In genomic region chr4:7384929-7385890, GRCh38 we compare ENCODE assay signal across 21 cellular contexts. TPM values are rescaled to one million over a fixed set of nuclear protein-coding genes. Genes with fewer than 3 reads are reported as not detected.
DNase-seq lines count a peak whose midpoint lies in the region; ATAC-seq and TF ChIP-seq lines count a peak whose summit lies in the region.
"Had no signal": no experiment of that assay in that cellular context is flagged by ENCODE, and none has a peak within 500 bp of the region (broad histone marks: within the 10 kb centered on the region; RNA-seq: fewer than 3 reads in every experiment).

No MANE protein-coding gene starts in this region.

- intact Hi-C loops in testis (cut with DNase I; ENCODE audit: low total_unique reads): no loop called here

- CTCF ChIA-PET in activated CD8-positive, alpha-beta memory T cell treated with anti-CD3 and anti-CD28 coated beads, Interleukin-2, amount 10 ng/mL, durations not matched to agents 7 days and 5 days (lab: Charles Lee): no interaction called here

- H3K27me3 Mint-ChIP-seq in activated CD8-positive, alpha-beta memory T cell treated with anti-CD3 and anti-CD28 coated beads, Interleukin-2, amount 10 ng/mL, durations not matched to agents 7 days and 5 days: no peaks in the 10 kb centered on the region

- H3K4me2 ChIP-seq in mesenchymal stem cell (ENCODE audit: low read length, poor library complexity, severe bottlenecking): no peak overlapping the region

- no peak overlapping the region for H2BK5ac ChIP-seq in mesenchymal stem cell (ENCODE audit: low read depth, low read length, poor library complexity, severe bottlenecking)

- no peak overlapping the region for H3K18ac ChIP-seq in mesenchymal stem cell (ENCODE audit: low read depth in 1 of 2, low read length in 2 of 2)

- no peak overlapping the region for H4K91ac ChIP-seq in mesenchymal stem cell (ENCODE audit: low read length)

- no peak overlapping the region for H3K23ac ChIP-seq in mesenchymal stem cell (ENCODE audit: low read length in 2 of 2)

- H3K36me3 Mint-ChIP-seq in activated CD8-positive, alpha-beta memory T cell treated with anti-CD3 and anti-CD28 coated beads, Interleukin-2, amount 10 ng/mL, durations not matched to agents 7 days and 5 days: no peaks in the 10 kb centered on the region
- H3K36me3 Mint-ChIP-seq: activated naive CD8-positive, alpha-beta T cell treated with anti-CD3 and anti-CD28 coated beads for 36 hours had no signal

- no peaks in the 10 kb centered on the region for H3K79me1 ChIP-seq in mesenchymal stem cell (replicated peaks; ENCODE audit: low read length, poor library complexity, severe bottlenecking)

- DNase-seq in activated CD8-positive, alpha-beta memory T cell treated with anti-CD3 and anti-CD28 coated beads, Interleukin-2, amount 10 ng/mL, durations not matched to agents 7 days and 5 days: peak; percentile 31
- DNase-seq in activated CD8-positive, alpha-beta memory T cell treated with anti-CD3 and anti-CD28 coated beads, Interleukin-2, amount 50 U/mL, for 48 hours: no peak
- DNase-seq in NCI-H69 (lab: John Stamatoyannopoulos, UW): peak; percentile 9
- peak; percentile 39 for DNase-seq in left lobe of liver (ENCODE audit: low spot score)
- DNase-seq in testis: peak; percentile 6
- no peak for DNase-seq in mesenchymal stem cell
- DNase-seq in HAP-1 (ENCODE audit: low spot score in 2 of 2): no peak
- DNase-seq: activated CD8-positive, alpha-beta T cell treated with anti-CD3 and anti-CD28 coated beads, Interleukin-2, amount 10 ng/mL, durations not matched to agents 7 days and 5 days; activated naive CD8-positive, alpha-beta T cell treated with anti-CD3 and anti-CD28 coated beads for 36 hours; C1 segment of cervical spinal cord; Calu3; NCI-H1694; NK-92 treated with Interleukin-12 subunit alpha and Interleukin-12 subunit beta, amount 100 ng/mL, for 24 hours; stimulated activated CD4-positive, alpha-beta T cell treated with anti-CD3 and anti-CD28 coated beads, Interleukin-12 subunit alpha, Interleukin-12 subunit beta, amount 100 ng/mL, for 4 hours had no signal

- no peak overlapping the region for H3K4ac ChIP-seq in mesenchymal stem cell (ENCODE audit: low read depth in 1 of 2, low read length in 2 of 2)

- H2AK5ac ChIP-seq in mesenchymal stem cell (ENCODE audit: low read length, severe bottlenecking): no peak overlapping the region

- in situ Hi-C loops in HAP-1 (cut with MboI; ENCODE audit: low sequenced_read_pairs): no loop called here

- H3K4me1 Mint-ChIP-seq in activated CD8-positive, alpha-beta memory T cell treated with anti-CD3 and anti-CD28 coated beads, Interleukin-2, amount 10 ng/mL, durations not matched to agents 7 days and 5 days: no peaks in the 10 kb centered on the region
- H3K4me1 Mint-ChIP-seq: activated naive CD8-positive, alpha-beta T cell treated with anti-CD3 and anti-CD28 coated beads for 36 hours had no signal

- H3K27me3 ChIP-seq in testis (no peaks in the 10 kb centered on the region), mesenchymal stem cell (ENCODE audit: control insufficient read depth in 1 of 2, insufficient read depth in 1 of 2, low read length in 2 of 2) (peaks cover 18 to 35% of the 10 kb centered on the region in 2 experiments), HAP-1 (ENCODE audit: low read depth) (no peaks in the 10 kb centered on the region)
- H3K27me3 ChIP-seq: neutrophil had no signal

- H3K9me3 Mint-ChIP-seq in activated CD8-positive, alpha-beta memory T cell treated with anti-CD3 and anti-CD28 coated beads, Interleukin-2, amount 10 ng/mL, durations not matched to agents 7 days and 5 days (ENCODE audit: low read depth): peaks cover 13% of the 10 kb centered on the region

- H3K4me3 ChIP-seq in testis (no peak overlapping the region), mesenchymal stem cell (ENCODE audit: insufficient read depth in 1 of 2, low read depth in 1 of 2, low read length in 2 of 2) (no peak overlapping the region), HAP-1 (no peak overlapping the region)

- no peak overlapping the region for H3K27ac ChIP-seq in testis
- no peak overlapping the region for H3K27ac ChIP-seq in mesenchymal stem cell (ENCODE audit: low read length, poor library complexity, severe bottlenecking)
- H3K27ac ChIP-seq: neutrophil had no signal

- no peak overlapping the region for H2BK12ac ChIP-seq in mesenchymal stem cell (ENCODE audit: low read length in 2 of 2)

- H3K9me3 ChIP-seq in testis (no peaks in the 10 kb centered on the region), mesenchymal stem cell (ENCODE audit: control insufficient read depth, low read length) (no peaks in the 10 kb centered on the region), HAP-1 (no peaks in the 10 kb centered on the region)
- H3K9me3 ChIP-seq: neutrophil had no signal

- no peak overlapping the region for H3K14ac ChIP-seq in mesenchymal stem cell (ENCODE audit: low read length in 2 of 2)

- TF ChIP-seq CTCF in testis (IDR thresholded peaks at IDR 0.05): no peak

- H3K27ac Mint-ChIP-seq in activated CD8-positive, alpha-beta memory T cell treated with anti-CD3 and anti-CD28 coated beads, Interleukin-2, amount 10 ng/mL, durations not matched to agents 7 days and 5 days: no peak overlapping the region
- H3K27ac Mint-ChIP-seq: activated CD8-positive, alpha-beta T cell treated with anti-CD3 and anti-CD28 coated beads, Interleukin-2, amount 10 ng/mL, durations not matched to agents 7 days and 5 days; activated naive CD8-positive, alpha-beta T cell treated with anti-CD3 and anti-CD28 coated beads for 36 hours; activated T-helper 1 cell treated with anti-CD3 and anti-CD28 coated beads, Interleukin-12 subunit alpha, Interleukin-12 subunit beta, Interleukin-2, Interleukin-4 antibody, amounts not matched to agents 30 ng/mL and 10 ng/mL and 1 ng/mL, durations not matched to agents 14 hours and 24 hours and 36 hours; T-helper 2 cell treated with Interferon-gamma antibody and Interleukin-4, amounts not matched to agents 5 μg/mL and 100 μg/mL, for 36 hours had no signal

- H2BK15ac ChIP-seq in mesenchymal stem cell (ENCODE audit: low read depth, poor library complexity, severe bottlenecking): no peak overlapping the region

- H3K36me3 ChIP-seq in testis (ENCODE audit: low read depth, missing control alignments) (no peaks in the 10 kb centered on the region), mesenchymal stem cell (ENCODE audit: control insufficient read depth in 1 of 2, insufficient read depth in 2 of 2, low read depth in 1 of 2, low read length in 2 of 2) (no peaks in the 10 kb centered on the region), HAP-1 (replicated peaks) (no peaks in the 10 kb centered on the region)
- H3K36me3 ChIP-seq: neutrophil had no signal

- H3K9ac ChIP-seq in mesenchymal stem cell (ENCODE audit: low read length): no peak overlapping the region

- no peak for TF ChIP-seq POLR2A in testis (IDR thresholded peaks at IDR 0.05)

- H2BK120ac ChIP-seq in mesenchymal stem cell (ENCODE audit: low read depth, low read length): no peak overlapping the region

- WGBS in testis, 2 donors: 70 to 80% methylated on average over 5 to 12 of the region's 12 CpGs
- 82% methylated on average over 12 of the region's 12 CpGs for WGBS in mesenchymal stem cell

- H2AFZ ChIP-seq in mesenchymal stem cell (ENCODE audit: low read depth, low read length): no peak overlapping the region

- no peak overlapping the region for H4K8ac ChIP-seq in mesenchymal stem cell (ENCODE audit: low read length)

- no peak for ATAC-seq in activated CD8-positive, alpha-beta memory T cell treated with anti-CD3 and anti-CD28 coated beads, Interleukin-2, amount 10 ng/mL, durations not matched to agents 7 days and 5 days
- no peak for ATAC-seq in left lobe of liver
- no peak for ATAC-seq in GM21367 (IDR thresholded peaks at IDR 0.05; ENCODE audit: unreplicated experiment)
- ATAC-seq: activated CD8-positive, alpha-beta T cell treated with anti-CD3 and anti-CD28 coated beads, Interleukin-2, amount 10 ng/mL, durations not matched to agents 7 days and 5 days; Panc1 had no signal

- no peak overlapping the region for H3K4me3 Mint-ChIP-seq in activated CD8-positive, alpha-beta memory T cell treated with anti-CD3 and anti-CD28 coated beads, Interleukin-2, amount 10 ng/mL, durations not matched to agents 7 days and 5 days
- H3K4me3 Mint-ChIP-seq: activated CD8-positive, alpha-beta T cell treated with anti-CD3 and anti-CD28 coated beads, Interleukin-2, amount 10 ng/mL, durations not matched to agents 7 days and 5 days; activated naive CD8-positive, alpha-beta T cell treated with anti-CD3 and anti-CD28 coated beads for 36 hours; activated T-helper 1 cell treated with anti-CD3 and anti-CD28 coated beads, Interleukin-12 subunit alpha, Interleukin-12 subunit beta, Interleukin-2, Interleukin-4 antibody, amounts not matched to agents 30 ng/mL and 10 ng/mL and 1 ng/mL, durations not matched to agents 14 hours and 24 hours and 36 hours; T-helper 2 cell treated with Interferon-gamma antibody and Interleukin-4, amounts not matched to agents 5 μg/mL and 100 μg/mL, for 36 hours had no signal

- H3K4me1 ChIP-seq in testis: peaks cover 10% of the 10 kb centered on the region
- H3K4me1 ChIP-seq in mesenchymal stem cell (ENCODE audit: control insufficient read depth, insufficient read depth, low read depth, low read length): no peaks in the 10 kb centered on the region
- no peaks in the 10 kb centered on the region for H3K4me1 ChIP-seq in HAP-1

RNA-seq across cellular contexts. Expression of gene PSAPL1, which starts 49.5 kb away (rescaled TPM):
- total RNA-seq in activated CD8-positive, alpha-beta memory T cell treated with anti-CD3 and anti-CD28 coated beads, Interleukin-2, amount 10 ng/mL, durations not matched to agents 7 days and 5 days: not detected
- total RNA-seq in left lobe of liver: not detected
- total RNA-seq in testis: 10 to 100 TPM; 17.5 to 19.0 TPM
- 11.0 TPM for polyA plus RNA-seq in testis (ENCODE audit: insufficient read depth, low read depth, low replicate concordance)
- polyA plus RNA-seq in mesenchymal stem cell (2013, experiment 1 of 2): not detected
- polyA plus RNA-seq in mesenchymal stem cell (2013, experiment 2 of 2): not detected
- total RNA-seq: activated CD8-positive, alpha-beta T cell treated with anti-CD3 and anti-CD28 coated beads, Interleukin-2, amount 10 ng/mL, durations not matched to agents 7 days and 5 days; activated naive CD8-positive, alpha-beta T cell treated with anti-CD3 and anti-CD28 coated beads for 36 hours; activated T-helper 1 cell treated with anti-CD3 and anti-CD28 coated beads, Interleukin-12 subunit alpha, Interleukin-12 subunit beta, Interleukin-2, Interleukin-4 antibody, amounts not matched to agents 30 ng/mL and 10 ng/mL and 1 ng/mL, durations not matched to agents 14 hours and 24 hours and 36 hours; Calu3; liver; SK-MEL-5 had no signal
- polyA plus RNA-seq: liver had no signal

Comparison
In these comparisons a context has a peak if more than half of its experiments do, and no peak if none do; other contexts are left out.
1. DNase-seq: peak in activated CD8-positive, alpha-beta memory T cell treated with anti-CD3 and anti-CD28 coated beads, Interleukin-2, amount 10 ng/mL, durations not matched to agents 7 days and 5 days (single experiment), NCI-H69 (single experiment), left lobe of liver (single experiment) and testis (single experiment); none in activated CD8-positive, alpha-beta memory T cell treated with anti-CD3 and anti-CD28 coated beads, Interleukin-2, amount 50 U/mL, for 48 hours (single experiment), mesenchymal stem cell (single experiment) and HAP-1 (0 of 2).
2. RNA of gene PSAPL1, which starts 49.5 kb away (total RNA-seq): 17.5 to 19.0 TPM in testis; not detected in activated CD8-positive, alpha-beta memory T cell treated with anti-CD3 and anti-CD28 coated beads, Interleukin-2, amount 10 ng/mL, durations not matched to agents 7 days and 5 days and not detected in left lobe of liver (single experiment); every median in the first group is over 10 times any median in the second.